ENCODE assay signal across 12 cellular contexts in genomic region chr18:76805221-76805620, GRCh38. TPM values are rescaled to one million over a fixed set of nuclear protein-coding genes. Genes with fewer than 3 reads are reported as not detected.
A peak's percentile ranks its signal among the peaks of the same experiment; 100 is the strongest.
DNase-seq lines count a peak whose midpoint lies in the region; ATAC-seq and TF ChIP-seq lines count a peak whose summit lies in the region.
"Had no signal": no experiment of that assay in that cellular context is flagged by ENCODE, and none has a peak within 500 bp of the region (broad histone marks: within the 10 kb centered on the region; RNA-seq: fewer than 3 reads in every experiment).

No MANE protein-coding gene starts in this region.

- TF ChIP-seq POLR2A in heart left ventricle (IDR thresholded peaks at IDR 0.05) = no peak

- H3K4me3 Mint-ChIP-seq in neural progenitor cell (no peak overlapping the region), progenitor cell of endocrine pancreas (ENCODE audit: low read depth) (no peak overlapping the region)

- H3K4me1 Mint-ChIP-seq in neural progenitor cell = peaks cover 5% of the 10 kb centered on the region
- no peaks in the 10 kb centered on the region for H3K4me1 Mint-ChIP-seq in progenitor cell of endocrine pancreas (ENCODE audit: low read depth)

- no peaks in the 10 kb centered on the region for H3K36me3 ChIP-seq in H7 (replicated peaks; ENCODE audit: control insufficient read depth, insufficient read depth, low read length)
- no peaks in the 10 kb centered on the region for H3K36me3 ChIP-seq in neural progenitor cell
- peaks cover 0 to 8% (median 0%) of the 10 kb centered on the region in 9 donors for H3K36me3 ChIP-seq in heart left ventricle

- intact Hi-C loops in heart left ventricle (cut with DNase I) = loop anchor here in 7 of 10 donors (10.0 kb wide), 7 partner anchors 50 to 900 kb away; no protein-coding TSS in a partner anchor
- intact Hi-C loops in cardiac septum (cut with DNase I) = no loop called here

- H3K4me3 ChIP-seq in H7 (ENCODE audit: insufficient read depth, low read depth, low read length) = no peak overlapping the region
- no peak overlapping the region for H3K4me3 ChIP-seq in choroid plexus epithelial cell (ENCODE audit: low read depth, low read length)
- no peak overlapping the region for H3K4me3 ChIP-seq in neural progenitor cell
- no peak overlapping the region for H3K4me3 ChIP-seq in heart left ventricle

- no peaks in the 10 kb centered on the region for H4K20me1 ChIP-seq in neural progenitor cell (ENCODE audit: low read depth)

- H3K9ac ChIP-seq in neural progenitor cell = no peak overlapping the region

- H3K27ac ChIP-seq in neural progenitor cell = no peak overlapping the region
- H3K27ac ChIP-seq in heart left ventricle = no peak overlapping the region

- no peaks in the 10 kb centered on the region for H3K79me2 ChIP-seq in neural progenitor cell (ENCODE audit: low read depth)

- H2AFZ ChIP-seq in neural progenitor cell (replicated peaks) = no peak overlapping the region

- H3K4me2 ChIP-seq in neural progenitor cell = no peak overlapping the region

- H3K36me3 Mint-ChIP-seq in neural progenitor cell (peaks cover 8% of the 10 kb centered on the region), progenitor cell of endocrine pancreas (ENCODE audit: insufficient read depth) (peaks cover 4% of the 10 kb centered on the region)

- H3K27me3 ChIP-seq in H7 (ENCODE audit: control insufficient read depth, insufficient read depth, low read length) (peaks cover 2% of the 10 kb centered on the region; the same call in 1 of the 2 replicates), neural progenitor cell (peaks cover 10% of the 10 kb centered on the region), heart left ventricle (peaks cover 0 to 13% (median 0%) of the 10 kb centered on the region in 9 donors)

- H3K9me3 ChIP-seq in neural progenitor cell (ENCODE audit: low read depth) (no peaks in the 10 kb centered on the region), heart left ventricle (no peaks in the 10 kb centered on the region)

- WGBS in heart left ventricle, 4 donors = 64 to 71% (median 66%) methylated on average over 7 of the region's 7 CpGs

- H3K27me3 Mint-ChIP-seq in neural progenitor cell (ENCODE audit: insufficient read depth, low read depth) (peaks cover 7% of the 10 kb centered on the region), progenitor cell of endocrine pancreas (peaks cover 3% of the 10 kb centered on the region)

- no peak for ATAC-seq in heart left ventricle

- H3K27ac Mint-ChIP-seq in neural progenitor cell (no peak overlapping the region), progenitor cell of endocrine pancreas (no peak overlapping the region)

- H3K9me3 Mint-ChIP-seq in neural progenitor cell (no peaks in the 10 kb centered on the region), progenitor cell of endocrine pancreas (ENCODE audit: low read depth) (no peaks in the 10 kb centered on the region)

- H3F3A ChIP-seq in neural progenitor cell (ENCODE audit: low read depth) = no peaks in the 10 kb centered on the region

- peak; percentile 36 for DNase-seq in H7
- DNase-seq in NCI-H69 (lab: John Stamatoyannopoulos, UW) = peak; percentile 46
- DNase-seq in choroid plexus epithelial cell (ENCODE audit: low read depth) = peak; percentile 59
- DNase-seq in neural progenitor cell (ENCODE audit: low spot score) = no peak
- DNase-seq in progenitor cell of endocrine pancreas (ENCODE audit: low spot score, unreplicated experiment) = no peak
- no peak for DNase-seq in heart left ventricle
- DNase-seq in anterior cingulate cortex (lab: John Stamatoyannopoulos, UW) = no peak
- DNase-seq in cardiac septum (ENCODE audit: low spot score) = no peak
- DNase-seq: activated CD4-positive, alpha-beta T cell treated with anti-CD3 and anti-CD28 coated beads for 48 hours; activated gamma-delta T cell treated with Interleukin-2 at 50 U/mL for 16 hours; NCI-H345; stimulated activated CD4-positive, alpha-beta T cell treated with anti-CD3 and anti-CD28 coated beads, Interleukin-12 subunit alpha, Interleukin-12 subunit beta, amount 100 ng/mL, for 4 hours had no signal

- peaks cover 4% of the 10 kb centered on the region for H3K4me1 ChIP-seq in neural progenitor cell
- peaks cover 0 to 16% (median 4%) of the 10 kb centered on the region in 12 donors for H3K4me1 ChIP-seq in heart left ventricle

- TF ChIP-seq CTCF in choroid plexus epithelial cell (conservative IDR thresholded peaks at IDR 0.05; ENCODE audit: low read depth, low read length) (peak; percentile 51), neural progenitor cell (IDR thresholded peaks at IDR 0.05) (peak; percentile 11), progenitor cell of endocrine pancreas (IDR thresholded peaks at IDR 0.05; ENCODE audit: unreplicated experiment) (no peak), heart left ventricle (IDR thresholded peaks at IDR 0.05) (peak in 1 of 12 donors; percentile 8)

RNA-seq across cellular contexts. Expression of gene ZNF236, which starts 17.1 kb away (rescaled TPM):
- 9.1 and 12.0 TPM in 2 replicates for total RNA-seq in H7 (2014; rRNA removed; shearing (Covaris generic))
- total RNA-seq in neural progenitor cell (ENCODE audit: low replicate concordance) (11.5 and 14.3 TPM in 2 replicates), progenitor cell of endocrine pancreas (28.9 and 32.5 TPM in 2 replicates), heart left ventricle (10 to 100 TPM in 7 of 9 donors, 1 to 10 TPM in 2; 7.9 to 17.0 (median 10.9) TPM), cardiac septum (12.7 TPM)
- 1 to 10 TPM; 1.9 to 2.1 TPM for polyA plus RNA-seq in heart left ventricle

Comparison
In these comparisons a context has a peak if more than half of its experiments do, and no peak if none do; other contexts are left out.
1. DNase-seq: peak in H7 (single experiment), NCI-H69 (single experiment) and choroid plexus epithelial cell (single experiment); none in neural progenitor cell (single experiment), progenitor cell of endocrine pancreas (single experiment), heart left ventricle (0 of 5), anterior cingulate cortex (0 of 58) and cardiac septum (single experiment).